ENCODE assay signal across 1 cellular context in genomic region chr1:31755197-31755611, GRCh38.
TF ChIP-seq lines count a peak whose summit lies in the region.

No MANE protein-coding gene starts in this region.

TF ChIP-seq in GM23338, 12 proteins besides CTCF, POLR2A, EP300 and RAD21 (continued from another document):
- TF ChIP-seq CREB1 (CRISPR knock-in tag; IDR thresholded peaks at IDR 0.05; ENCODE audit: low read depth) (no peak), EZH2phosphoT487 (IDR thresholded peaks at IDR 0.05; ENCODE audit: unreplicated experiment) (no peak), STAT1 (IDR thresholded peaks at IDR 0.05; ENCODE audit: unreplicated experiment) (no peak), ZNF462 (CRISPR knock-in tag; IDR thresholded peaks at IDR 0.05) (no peak), NANOG (IDR thresholded peaks at IDR 0.05; ENCODE audit: borderline replicate concordance) (no peak)
